ENCODE assay signal across 32 cellular contexts in genomic region chr12:47403681-47404080, GRCh38.
"Had no signal": no experiment of that assay in that cellular context is flagged by ENCODE, and none has a peak within 500 bp of the region (broad histone marks: within the 10 kb centered on the region; RNA-seq: fewer than 3 reads in every experiment).

No MANE protein-coding gene starts in this region.

- H3K4me3 Mint-ChIP-seq: activated CD4-positive, alpha-beta T cell treated with anti-CD3 and anti-CD28 coated beads, Interleukin-2, amount 10 ng/mL, durations not matched to agents 24 days and 14 days; activated CD8-positive, alpha-beta T cell treated with anti-CD3 and anti-CD28 coated beads for 36 hours; activated naive CD8-positive, alpha-beta T cell treated with anti-CD3 and anti-CD28 coated beads, Interleukin-2, amount 10 ng/mL, durations not matched to agents 7 days and 5 days; activated T-cell treated with anti-CD3 and anti-CD28 coated beads, Interleukin-2, amount 50 U/mL, for 24 hours; activated T-helper 1 cell treated with anti-CD3 and anti-CD28 coated beads, Interleukin-12 subunit alpha, Interleukin-12 subunit beta, Interleukin-2, Interleukin-4 antibody, amounts not matched to agents 30 ng/mL and 10 ng/mL and 1 ng/mL, durations not matched to agents 14 hours and 24 hours and 36 hours; central memory CD8-positive, alpha-beta T cell; T-helper 1 cell treated with Interleukin-12 subunit alpha and Interleukin-12 subunit beta and Interleukin-4 antibody, amounts not matched to agents 30 μg/mL and 1 μg/mL, for 36 hours; T-helper 2 cell treated with Interferon-gamma antibody and Interleukin-4, amounts not matched to agents 5 μg/mL and 100 μg/mL, for 36 hours; WTC11 had no signal

- ATAC-seq: PC-3, WTC11 had no signal

- H3K9me3 Mint-ChIP-seq: central memory CD8-positive, alpha-beta T cell; T-helper 1 cell treated with Interleukin-12 subunit alpha and Interleukin-12 subunit beta and Interleukin-4 antibody, amounts not matched to agents 30 μg/mL and 1 μg/mL, for 36 hours had no signal

- DNase-seq: activated CD4-positive, alpha-beta T cell treated with anti-CD3 and anti-CD28 coated beads, Interleukin-2, amount 10 ng/mL, durations not matched to agents 24 days and 14 days; activated CD4-positive, alpha-beta T cell treated with anti-CD3 and anti-CD28 coated beads, Interleukin-2, amount 50 U/mL, for 4 hours; activated CD4-positive, CD25-positive, alpha-beta regulatory T cell treated with anti-CD3 and anti-CD28 coated beads, Interleukin-2, amount 50 U/mL, for 72 hours; activated CD8-positive, alpha-beta T cell treated with anti-CD3 and anti-CD28 coated beads for 36 hours; activated effector memory CD4-positive, alpha-beta T cell treated with Interleukin-2 at 50 U/mL for 16 hours; activated naive CD8-positive, alpha-beta T cell treated with anti-CD3 and anti-CD28 coated beads, Interleukin-2, amount 10 ng/mL, durations not matched to agents 7 days and 5 days; activated T-cell treated with anti-CD3 and anti-CD28 coated beads, Interleukin-2, amount 50 U/mL, for 24 hours; amygdala; Kasumi-1; KG1; MG63; NCI-H1048; NCI-H1436 treated with DMSO at 0.1 percent for 48 hours; NCI-H1694 treated with DMSO at 0.1 percent for 48 hours; NCI-H2029; NCI-H2107; NCI-H2171; NCI-H510A; NCI-H526; NCI-H748 treated with DMSO at 0.1 percent for 48 hours; NK-92 treated with Interleukin-12 subunit alpha and Interleukin-12 subunit beta, amount 100 ng/mL, for 24 hours; PC-3; Peyer's patch; RPMI8226; SHP77 treated with DMSO at 0.1 percent for 48 hours; SK-N-SH had no signal

- H3K27ac Mint-ChIP-seq: activated CD4-positive, alpha-beta T cell treated with anti-CD3 and anti-CD28 coated beads, Interleukin-2, amount 10 ng/mL, durations not matched to agents 24 days and 14 days; activated naive CD8-positive, alpha-beta T cell treated with anti-CD3 and anti-CD28 coated beads, Interleukin-2, amount 10 ng/mL, durations not matched to agents 7 days and 5 days; activated T-helper 1 cell treated with anti-CD3 and anti-CD28 coated beads, Interleukin-12 subunit alpha, Interleukin-12 subunit beta, Interleukin-2, Interleukin-4 antibody, amounts not matched to agents 30 ng/mL and 10 ng/mL and 1 ng/mL, durations not matched to agents 14 hours and 24 hours and 36 hours; T-helper 1 cell treated with Interleukin-12 subunit alpha and Interleukin-12 subunit beta and Interleukin-4 antibody, amounts not matched to agents 30 μg/mL and 1 μg/mL, for 36 hours; T-helper 2 cell treated with Interferon-gamma antibody and Interleukin-4, amounts not matched to agents 5 μg/mL and 100 μg/mL, for 36 hours; WTC11 had no signal

- H3K27me3 Mint-ChIP-seq: activated CD4-positive, alpha-beta T cell treated with anti-CD3 and anti-CD28 coated beads, Interleukin-2, amount 10 ng/mL, durations not matched to agents 24 days and 14 days; activated CD8-positive, alpha-beta T cell treated with anti-CD3 and anti-CD28 coated beads for 36 hours; activated naive CD8-positive, alpha-beta T cell treated with anti-CD3 and anti-CD28 coated beads, Interleukin-2, amount 10 ng/mL, durations not matched to agents 7 days and 5 days; activated T-cell treated with anti-CD3 and anti-CD28 coated beads, Interleukin-2, amount 50 U/mL, for 24 hours; central memory CD8-positive, alpha-beta T cell; IgD-negative memory B cell had no signal

- H3K36me3 Mint-ChIP-seq: IgD-negative memory B cell, WTC11 had no signal

- H3K4me1 Mint-ChIP-seq: WTC11 had no signal
